Comparison of ENCODE assay signal across 15 cellular contexts in genomic region chr12:27571463-27571862, GRCh38. TPM values are rescaled to one million over a fixed set of nuclear protein-coding genes. Genes with fewer than 3 reads are reported as not detected.
DNase-seq lines count a peak whose midpoint lies in the region; TF ChIP-seq lines count a peak whose summit lies in the region.
"Had no signal": no experiment of that assay in that cellular context is flagged by ENCODE, and none has a peak within 500 bp of the region (broad histone marks: within the 10 kb centered on the region; RNA-seq: fewer than 3 reads in every experiment).

No MANE protein-coding gene starts in this region.

- DNase-seq in ELR (ENCODE audit: low read depth) (peak; percentile 88), MG63 (peak; percentile 27), epithelial cell of prostate (ENCODE audit: low read depth, low spot score) (no peak), osteoblast (ENCODE audit: insufficient read length, low spot score, missing footprints) (peak; percentile 83), NCI-H510A (lab: John Stamatoyannopoulos, UW) (no peak), PC-9 (no peak), GM20000 (ENCODE audit: low spot score) (no peak)
- no peak for DNase-seq in effector CD8-positive, alpha-beta T cell (lab: John Stamatoyannopoulos, UW)
- DNase-seq: activated CD4-positive, alpha-beta T cell treated with anti-CD3 and anti-CD28 coated beads, Interleukin-2, amount 10 ng/mL, durations not matched to agents 7 days and 5 days; activated gamma-delta T cell; naive thymus-derived CD8-positive, alpha-beta T cell; NCI-H1417; NCI-H748 treated with DMSO at 0.1 percent for 48 hours; spleen; stimulated activated CD8-positive, alpha-beta memory T cell treated with anti-CD3 and anti-CD28 coated beads, Interleukin-4, amount 100 ng/mL, for 48 hours had no signal

- intact Hi-C loops in PC-9 (cut with micrococcal nuclease; ENCODE audit: unreplicated experiment) = no loop called here

- no peaks in the 10 kb centered on the region for H4K20me1 ChIP-seq in osteoblast (ENCODE audit: insufficient read depth, low read length)
- H4K20me1 ChIP-seq in PC-9 (ENCODE audit: insufficient read depth) = no peaks in the 10 kb centered on the region

- H3K4me2 ChIP-seq in osteoblast (ENCODE audit: insufficient read depth, low read length) = peak overlapping the region; percentile 45
- H3K4me2 ChIP-seq in PC-9 = no peak overlapping the region

- POLR2A ChIA-PET in PC-9 (lab: Charles Lee; ENCODE audit: unreplicated experiment) = no interaction called here

- H3K36me3 ChIP-seq in MG63 (no peaks in the 10 kb centered on the region), osteoblast (ENCODE audit: insufficient read depth, low read length) (peaks cover 4% of the 10 kb centered on the region), PC-9 (ENCODE audit: low read depth) (no peaks in the 10 kb centered on the region)
- H3K36me3 ChIP-seq: spleen had no signal

- peaks cover 70% of the 10 kb centered on the region for H3K4me1 ChIP-seq in osteoblast (ENCODE audit: insufficient read depth, low read length)
- peaks cover 20% of the 10 kb centered on the region for H3K4me1 ChIP-seq in PC-9 (replicated peaks; ENCODE audit: insufficient read depth)

- H2AFZ ChIP-seq in osteoblast (ENCODE audit: low read length) (no peak overlapping the region), PC-9 (no peak overlapping the region)

- no peaks in the 10 kb centered on the region for H3F3A ChIP-seq in PC-9 (ENCODE audit: insufficient read depth, low read depth)

- no TSS peak for BruUV-seq in PC-9 (replicated peaks; lab: Mats Ljungman, UMichigan)

- no peaks in the 10 kb centered on the region for H3K9me2 ChIP-seq in PC-9 (ENCODE audit: insufficient read depth)

- CTCF ChIA-PET in PC-9 (lab: Charles Lee) = no interaction called here

- peak overlapping the region; percentile 79 for H3K27ac ChIP-seq in epithelial cell of prostate
- peak overlapping the region; percentile 99 for H3K27ac ChIP-seq in osteoblast (ENCODE audit: low read depth, low read length)
- H3K27ac ChIP-seq in PC-9 = no peak overlapping the region
- H3K27ac ChIP-seq: spleen had no signal

- no peak for TF ChIP-seq CTCF in osteoblast (IDR thresholded peaks at IDR 0.05; ENCODE audit: extremely low read depth, low read depth, low read length)
- TF ChIP-seq CTCF in PC-9 (conservative IDR thresholded peaks at IDR 0.05) = no peak
- TF ChIP-seq CTCF in GM20000 (IDR thresholded peaks at IDR 0.05; ENCODE audit: extremely low read depth, missing control alignments) = no peak

- no peak overlapping the region for H3K4me3 ChIP-seq in MG63
- H3K4me3 ChIP-seq in osteoblast (ENCODE audit: insufficient read depth, low read length) = no peak overlapping the region
- no peak overlapping the region for H3K4me3 ChIP-seq in PC-9
- H3K4me3 ChIP-seq: spleen had no signal

- H3K79me2 ChIP-seq in osteoblast (ENCODE audit: insufficient read depth, low read length) = peaks cover 88% of the 10 kb centered on the region
- H3K79me2 ChIP-seq in PC-9 (ENCODE audit: low read depth) = peaks cover 11% of the 10 kb centered on the region; the same call in 1 of the 2 replicates

- no peaks in the 10 kb centered on the region for H3K9me3 ChIP-seq in MG63
- no peaks in the 10 kb centered on the region for H3K9me3 ChIP-seq in osteoblast (ENCODE audit: low read depth, low read length)
- no peaks in the 10 kb centered on the region for H3K9me3 ChIP-seq in PC-9 (ENCODE audit: insufficient read depth, low read depth)
- H3K9me3 ChIP-seq: spleen had no signal

- H3K27me3 ChIP-seq in MG63 (no peaks in the 10 kb centered on the region), osteoblast (ENCODE audit: insufficient read depth, low read length) (no peaks in the 10 kb centered on the region), PC-9 (ENCODE audit: insufficient read depth, low read depth) (no peaks in the 10 kb centered on the region)
- H3K27me3 ChIP-seq: spleen had no signal

RNA-seq across cellular contexts. Expression of gene PPFIBP1, which starts 47.5 kb away (rescaled TPM):
- 42.3 and 45.7 TPM in 2 replicates for total RNA-seq in MG63 (2014; rRNA removed; shearing (Covaris generic); ENCODE audit: low replicate concordance)
- total RNA-seq in osteoblast (166 and 179 TPM in 2 replicates), PC-9 (2021) (77.0 and 85.0 TPM in 2 replicates)

Comparison
In these comparisons a context has a peak if more than half of its experiments do, and no peak if none do; other contexts are left out.
1. DNase-seq: peak in ELR (single experiment), MG63 (single experiment) and osteoblast (single experiment); none in epithelial cell of prostate (single experiment), NCI-H510A (single experiment), PC-9 (0 of 2), effector CD8-positive, alpha-beta T cell (single experiment) and GM20000 (single experiment).